Comparison of ENCODE assay signal across 1 cellular context in the genomic region with DNA sequence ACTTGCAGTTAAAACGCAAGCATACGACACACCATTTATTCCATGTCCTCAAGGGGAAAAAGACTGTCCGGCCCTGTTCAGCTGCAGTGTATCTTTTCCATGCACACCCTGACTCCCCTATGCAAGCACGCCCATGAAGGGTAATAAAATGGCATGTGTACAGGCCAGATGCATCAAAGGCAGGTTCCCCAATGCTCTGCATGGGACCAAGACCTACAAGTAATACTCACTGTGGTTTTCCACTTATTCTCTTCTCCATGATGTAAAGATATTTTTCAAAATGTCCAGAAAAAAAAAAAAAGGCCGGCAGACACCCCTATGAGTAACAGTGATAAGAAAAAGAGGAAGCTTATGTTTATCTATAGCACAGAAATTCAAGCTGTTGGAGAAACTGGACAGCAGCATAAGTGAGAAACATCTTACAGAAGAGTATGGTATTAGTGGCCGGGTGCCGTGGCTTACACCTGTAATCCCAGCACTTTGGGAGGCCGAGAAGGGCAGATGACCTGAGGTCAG.
TF ChIP-seq lines count a peak whose summit lies in the region.

No MANE protein-coding gene starts in this region.

TF ChIP-seq in K562, 482 proteins besides CTCF, POLR2A, EP300 and RAD21 (continued from another document and continues in another):
- TF ChIP-seq PRDM10 (IDR thresholded peaks at IDR 0.05; ENCODE audit: partially characterized antibody) (peak; percentile 73), SOX6 (IDR thresholded peaks at IDR 0.05) (peak; percentile 78), ELF4 (CRISPR knock-in tag; IDR thresholded peaks at IDR 0.05) (no peak), HNRNPLL (IDR thresholded peaks at IDR 0.05; ENCODE audit: low read depth, low read length, poor library complexity, severe bottlenecking) (no peak), HMBOX1 (IDR thresholded peaks at IDR 0.05) (no peak), HCFC1 (IDR thresholded peaks at IDR 0.05; ENCODE audit: low read depth, low read length) (no peak), CREB3 (tag; conservative IDR thresholded peaks at IDR 0.05; ENCODE audit: low read depth) (peak; percentile 64; the same call in 1 of the 2 replicates), TCF7 (IDR thresholded peaks at IDR 0.05; ENCODE audit: borderline replicate concordance) (no peak), POLR2AphosphoS2 (IDR thresholded peaks at IDR 0.05; ENCODE audit: low read length) (no peak), ZNF644 (tag; IDR thresholded peaks at IDR 0.05; ENCODE audit: low read depth) (peak; percentile 89; the same call in 1 of the 2 replicates), PHF21A (IDR thresholded peaks at IDR 0.05; ENCODE audit: borderline replicate concordance, low read depth) (peak; percentile 68; the same call in 1 of the 2 replicates), TCFL5 (CRISPR knock-in tag; conservative IDR thresholded peaks at IDR 0.05) (no peak), BMI1 (IDR thresholded peaks at IDR 0.05; ENCODE audit: low read length) (no peak), PHTF2 (CRISPR knock-in tag; IDR thresholded peaks at IDR 0.05) (no peak), FOXA1 (IDR thresholded peaks at IDR 0.05; ENCODE audit: borderline replicate concordance) (no peak), MXI1 (IDR thresholded peaks at IDR 0.05; ENCODE audit: low read depth, low read length) (no peak), CHCHD3 (CRISPR knock-in tag; IDR thresholded peaks at IDR 0.05) (no peak), GMEB1 (CRISPR knock-in tag; IDR thresholded peaks at IDR 0.05) (no peak), FOXA3 (CRISPR knock-in tag; conservative IDR thresholded peaks at IDR 0.05 in 1 of 2, IDR thresholded peaks at IDR 0.05 in 1 of 2) (no peak), HIVEP1 (CRISPR knock-in tag; IDR thresholded peaks at IDR 0.05) (no peak), GTF2F1 (IDR thresholded peaks at IDR 0.05; ENCODE audit: low read depth, low read length) (no peak), ZNF75A (CRISPR knock-in tag; IDR thresholded peaks at IDR 0.05) (no peak), FOXP1 (CRISPR knock-in tag; IDR thresholded peaks at IDR 0.05) (no peak), CHD1 (IDR thresholded peaks at IDR 0.05; ENCODE audit: low read length) (no peak), ZNF24 (IDR thresholded peaks at IDR 0.05) (peak; percentile 62; the same call in 1 of the 2 replicates), BCOR (IDR thresholded peaks at IDR 0.05) (0 out of 2 replicates have a peak, but pooled peaks have one; percentile 51), ZNF316 (IDR thresholded peaks at IDR 0.05) (no peak), ATF7 (IDR thresholded peaks at IDR 0.05) (peak; percentile 77; the same call in 1 of the 2 replicates), ZNF41 (CRISPR knock-in tag; conservative IDR thresholded peaks at IDR 0.05) (no peak), CBX3 (IDR thresholded peaks at IDR 0.05; ENCODE audit: borderline replicate concordance in 1 of 2, low read length in 2 of 2) (peak in 1 of 2 experiments; percentile 71; a peak in 2 of 3 replicates), TAL1 (IDR thresholded peaks at IDR 0.05) (peak; percentile 91), ILK (tag; IDR thresholded peaks at IDR 0.05; ENCODE audit: borderline replicate concordance, low read depth) (no peak), SRSF7 (optimal IDR thresholded peaks at IDR 0.05; ENCODE audit: low read depth, low read length) (no peak), HDAC2 (IDR thresholded peaks at IDR 0.05) (0 out of 2 replicates have a peak, but pooled peaks have one; percentile 82), BDP1 (IDR thresholded peaks at IDR 0.05; ENCODE audit: insufficient read depth, insufficient read length) (no peak), CTCFL (IDR thresholded peaks at IDR 0.05; ENCODE audit: borderline replicate concordance, insufficient read depth, low read depth, low read length, poor library complexity, severe bottlenecking) (no peak), FOSL1 (tag; conservative IDR thresholded peaks at IDR 0.05) (peak; percentile 85), ZNF583 (CRISPR knock-in tag; IDR thresholded peaks at IDR 0.05) (no peak), EP400 (IDR thresholded peaks at IDR 0.05) (no peak)
- TF ChIP-seq, protein P1, sequence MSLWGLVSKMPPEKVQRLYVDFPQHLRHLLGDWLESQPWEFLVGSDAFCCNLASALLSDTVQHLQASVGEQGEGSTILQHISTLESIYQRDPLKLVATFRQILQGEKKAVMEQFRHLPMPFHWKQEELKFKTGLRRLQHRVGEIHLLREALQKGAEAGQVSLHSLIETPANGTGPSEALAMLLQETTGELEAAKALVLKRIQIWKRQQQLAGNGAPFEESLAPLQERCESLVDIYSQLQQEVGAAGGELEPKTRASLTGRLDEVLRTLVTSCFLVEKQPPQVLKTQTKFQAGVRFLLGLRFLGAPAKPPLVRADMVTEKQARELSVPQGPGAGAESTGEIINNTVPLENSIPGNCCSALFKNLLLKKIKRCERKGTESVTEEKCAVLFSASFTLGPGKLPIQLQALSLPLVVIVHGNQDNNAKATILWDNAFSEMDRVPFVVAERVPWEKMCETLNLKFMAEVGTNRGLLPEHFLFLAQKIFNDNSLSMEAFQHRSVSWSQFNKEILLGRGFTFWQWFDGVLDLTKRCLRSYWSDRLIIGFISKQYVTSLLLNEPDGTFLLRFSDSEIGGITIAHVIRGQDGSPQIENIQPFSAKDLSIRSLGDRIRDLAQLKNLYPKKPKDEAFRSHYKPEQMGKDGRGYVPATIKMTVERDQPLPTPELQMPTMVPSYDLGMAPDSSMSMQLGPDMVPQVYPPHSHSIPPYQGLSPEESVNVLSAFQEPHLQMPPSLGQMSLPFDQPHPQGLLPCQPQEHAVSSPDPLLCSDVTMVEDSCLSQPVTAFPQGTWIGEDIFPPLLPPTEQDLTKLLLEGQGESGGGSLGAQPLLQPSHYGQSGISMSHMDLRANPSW (CRISPR knock-in tag; IDR thresholded peaks at IDR 0.05), result no peak
- TF ChIP-seq, protein P2, sequence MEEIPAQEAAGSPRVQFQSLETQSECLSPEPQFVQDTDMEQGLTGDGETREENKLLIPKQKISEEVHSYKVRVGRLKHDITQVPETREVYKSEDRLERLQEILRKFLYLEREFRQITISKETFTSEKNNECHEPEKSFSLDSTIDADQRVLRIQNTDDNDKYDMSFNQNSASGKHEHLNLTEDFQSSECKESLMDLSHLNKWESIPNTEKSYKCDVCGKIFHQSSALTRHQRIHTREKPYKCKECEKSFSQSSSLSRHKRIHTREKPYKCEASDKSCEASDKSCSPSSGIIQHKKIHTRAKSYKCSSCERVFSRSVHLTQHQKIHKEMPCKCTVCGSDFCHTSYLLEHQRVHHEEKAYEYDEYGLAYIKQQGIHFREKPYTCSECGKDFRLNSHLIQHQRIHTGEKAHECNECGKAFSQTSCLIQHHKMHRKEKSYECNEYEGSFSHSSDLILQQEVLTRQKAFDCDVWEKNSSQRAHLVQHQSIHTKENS (CRISPR knock-in tag; IDR thresholded peaks at IDR 0.05), result no peak
- TF ChIP-seq, protein P3, sequence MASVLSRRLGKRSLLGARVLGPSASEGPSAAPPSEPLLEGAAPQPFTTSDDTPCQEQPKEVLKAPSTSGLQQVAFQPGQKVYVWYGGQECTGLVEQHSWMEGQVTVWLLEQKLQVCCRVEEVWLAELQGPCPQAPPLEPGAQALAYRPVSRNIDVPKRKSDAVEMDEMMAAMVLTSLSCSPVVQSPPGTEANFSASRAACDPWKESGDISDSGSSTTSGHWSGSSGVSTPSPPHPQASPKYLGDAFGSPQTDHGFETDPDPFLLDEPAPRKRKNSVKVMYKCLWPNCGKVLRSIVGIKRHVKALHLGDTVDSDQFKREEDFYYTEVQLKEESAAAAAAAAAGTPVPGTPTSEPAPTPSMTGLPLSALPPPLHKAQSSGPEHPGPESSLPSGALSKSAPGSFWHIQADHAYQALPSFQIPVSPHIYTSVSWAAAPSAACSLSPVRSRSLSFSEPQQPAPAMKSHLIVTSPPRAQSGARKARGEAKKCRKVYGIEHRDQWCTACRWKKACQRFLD (CRISPR knock-in tag; IDR thresholded peaks at IDR 0.05), result peak; percentile 87; the same call in 1 of the 2 replicates
- TF ChIP-seq, protein P4, sequence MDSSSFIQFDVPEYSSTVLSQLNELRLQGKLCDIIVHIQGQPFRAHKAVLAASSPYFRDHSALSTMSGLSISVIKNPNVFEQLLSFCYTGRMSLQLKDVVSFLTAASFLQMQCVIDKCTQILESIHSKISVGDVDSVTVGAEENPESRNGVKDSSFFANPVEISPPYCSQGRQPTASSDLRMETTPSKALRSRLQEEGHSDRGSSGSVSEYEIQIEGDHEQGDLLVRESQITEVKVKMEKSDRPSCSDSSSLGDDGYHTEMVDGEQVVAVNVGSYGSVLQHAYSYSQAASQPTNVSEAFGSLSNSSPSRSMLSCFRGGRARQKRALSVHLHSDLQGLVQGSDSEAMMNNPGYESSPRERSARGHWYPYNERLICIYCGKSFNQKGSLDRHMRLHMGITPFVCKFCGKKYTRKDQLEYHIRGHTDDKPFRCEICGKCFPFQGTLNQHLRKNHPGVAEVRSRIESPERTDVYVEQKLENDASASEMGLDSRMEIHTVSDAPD (CRISPR knock-in tag; IDR thresholded peaks at IDR 0.05), result no peak
- TF ChIP-seq, protein P5, sequence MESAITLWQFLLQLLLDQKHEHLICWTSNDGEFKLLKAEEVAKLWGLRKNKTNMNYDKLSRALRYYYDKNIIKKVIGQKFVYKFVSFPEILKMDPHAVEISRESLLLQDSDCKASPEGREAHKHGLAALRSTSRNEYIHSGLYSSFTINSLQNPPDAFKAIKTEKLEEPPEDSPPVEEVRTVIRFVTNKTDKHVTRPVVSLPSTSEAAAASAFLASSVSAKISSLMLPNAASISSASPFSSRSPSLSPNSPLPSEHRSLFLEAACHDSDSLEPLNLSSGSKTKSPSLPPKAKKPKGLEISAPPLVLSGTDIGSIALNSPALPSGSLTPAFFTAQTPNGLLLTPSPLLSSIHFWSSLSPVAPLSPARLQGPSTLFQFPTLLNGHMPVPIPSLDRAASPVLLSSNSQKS (CRISPR knock-in tag; IDR thresholded peaks at IDR 0.05), result no peak
